In the genomic region with DNA sequence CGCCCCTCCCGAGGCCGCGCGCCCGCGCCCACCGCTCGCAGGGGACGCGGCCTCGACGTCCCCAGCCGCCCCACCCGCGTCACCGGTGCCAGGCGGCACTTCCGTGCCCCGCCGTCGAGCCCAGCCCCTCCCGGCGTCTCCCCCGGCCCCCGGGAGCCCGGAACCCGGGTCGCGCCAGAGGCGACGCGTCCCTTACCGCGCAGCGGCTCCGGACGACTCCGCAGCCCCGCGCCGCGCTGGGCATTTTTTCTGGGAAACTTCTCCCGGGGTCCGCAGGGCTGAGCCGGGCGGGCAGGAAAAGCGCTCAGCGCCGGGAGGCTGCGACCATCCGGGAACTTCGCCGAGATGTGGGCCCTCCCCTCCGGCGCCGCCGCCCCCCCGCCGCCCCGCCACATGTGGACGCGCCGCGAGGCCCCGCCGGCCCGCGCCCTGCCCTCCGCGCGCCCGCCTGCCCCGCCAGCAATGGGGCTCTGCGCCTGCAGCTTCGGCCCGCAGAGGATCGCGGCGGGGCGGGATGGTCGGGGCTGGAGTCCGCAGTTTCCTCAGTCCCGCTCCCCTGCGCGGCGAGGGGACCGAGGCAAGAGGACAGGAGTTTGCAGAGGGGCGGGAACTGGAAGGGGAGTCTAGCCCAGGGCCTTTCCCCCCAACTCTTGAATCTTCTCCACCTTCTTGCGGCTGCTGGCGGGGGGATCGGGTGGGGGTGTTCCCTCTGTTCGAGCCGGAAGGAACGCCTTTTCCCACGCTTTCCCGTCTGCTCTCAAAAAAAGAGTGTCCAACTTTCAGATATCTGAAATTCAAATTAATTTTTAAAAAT, we compare ENCODE assay signal across 8 cellular contexts.
A peak's percentile ranks its signal among the peaks of the same experiment; 100 is the strongest.
DNase-seq lines count a peak whose midpoint lies in the region; ATAC-seq and TF ChIP-seq lines count a peak whose summit lies in the region.

No MANE protein-coding gene starts in this region.

- no peak for TF ChIP-seq CTCF in colonic mucosa (IDR thresholded peaks at IDR 0.05)

- H3K79me2 ChIP-seq in Karpas-422 (ENCODE audit: low read length), result peaks cover 43% of the 10 kb centered on the region

- intact Hi-C loops in colonic mucosa (cut with DNase I), result no loop called here
- intact Hi-C loops in left colon (cut with DNase I, micrococcal nuclease), result loop anchor here in 1 of 2 donors (10.0 kb wide), 1 partner anchor 108 kb away; no protein-coding TSS in a partner anchor

- DNase-seq in DMS53 treated with DMSO at 0.1 percent for 48 hours (lab: John Stamatoyannopoulos, UW; ENCODE audit: unreplicated experiment) (peak; percentile 21), Karpas-422 (peak; percentile 80), colonic mucosa (peak; percentile 58), left colon (peak; percentile 42 to 64), SHP77 treated with DMSO at 0.1 percent for 48 hours (lab: John Stamatoyannopoulos, UW) (no peak)
- DNase-seq in activated CD4-positive, alpha-beta T cell treated with anti-CD3 and anti-CD28 coated beads for 4 hours, result peak; percentile 57 to 60
- DNase-seq in stimulated activated CD4-positive, alpha-beta T cell treated with anti-CD3 and anti-CD28 coated beads, Interleukin-1b, Interleukin-23, amount 100 ng/mL, for 48 hours, result peak; percentile 46

- peaks cover 44% of the 10 kb centered on the region for H3K4me1 ChIP-seq in Karpas-422 (ENCODE audit: low read length)
- no peaks in the 10 kb centered on the region for H3K4me1 ChIP-seq in colonic mucosa

- H3K27me3 ChIP-seq in Karpas-422 (ENCODE audit: low read length) (no peaks in the 10 kb centered on the region), colonic mucosa (peaks cover 5% of the 10 kb centered on the region)

- H3K9me3 ChIP-seq in Karpas-422 (ENCODE audit: low read length) (no peaks in the 10 kb centered on the region), colonic mucosa (no peaks in the 10 kb centered on the region)

- H3K4me3 ChIP-seq in Karpas-422 (ENCODE audit: low read length), result peak overlapping the region; percentile 86
- H3K4me3 ChIP-seq in colonic mucosa, result peak overlapping the region; percentile 64

- peaks cover 6% of the 10 kb centered on the region; the same call in 1 of the 2 replicates for H3K36me3 ChIP-seq in Karpas-422 (ENCODE audit: insufficient read depth, low read length)
- H3K36me3 ChIP-seq in colonic mucosa, result no peaks in the 10 kb centered on the region

- H3K27ac ChIP-seq in Karpas-422 (ENCODE audit: low read length) (peak overlapping the region; percentile 52), colonic mucosa (peak overlapping the region; percentile 45)

- H4K20me1 ChIP-seq in Karpas-422 (ENCODE audit: insufficient read depth, low read depth, low read length), result no peaks in the 10 kb centered on the region

- peak overlapping the region; percentile 96 for H3K4me2 ChIP-seq in Karpas-422 (ENCODE audit: low read depth, low read length, poor library complexity, severe bottlenecking)

- H3K9ac ChIP-seq in Karpas-422 (ENCODE audit: low read length) (peak overlapping the region; percentile 92), colonic mucosa (ENCODE audit: low read depth in 2 of 2, low read length in 2 of 2) (peak overlapping the region in 1 of 2 donors; percentile 86)

- peak; percentile 44 for ATAC-seq in GM21515 (IDR thresholded peaks at IDR 0.05; ENCODE audit: unreplicated experiment)
- peak; percentile 76 for ATAC-seq in left colon

- H2AFZ ChIP-seq in Karpas-422 (ENCODE audit: low read length), result peak overlapping the region; percentile 82

- H3K9me2 ChIP-seq in Karpas-422 (replicated peaks; ENCODE audit: insufficient read depth, low read length), result no peaks in the 10 kb centered on the region
